ENCODE assay signal across 21 cellular contexts in genomic region chr17:79696159-79696982, GRCh38. TPM values are rescaled to one million over a fixed set of nuclear protein-coding genes. Genes with fewer than 3 reads are reported as not detected.
DNase-seq lines count a peak whose midpoint lies in the region; ATAC-seq and TF ChIP-seq lines count a peak whose summit lies in the region.
"Had no signal": no experiment of that assay in that cellular context is flagged by ENCODE, and none has a peak within 500 bp of the region (broad histone marks: within the 10 kb centered on the region; RNA-seq: fewer than 3 reads in every experiment).

No MANE protein-coding gene starts in this region.

- H3K4me3 ChIP-seq in right lobe of liver: no peak overlapping the region
- H3K4me3 ChIP-seq: GM12878, tibial artery had no signal

- H3K4me1 ChIP-seq in right lobe of liver: no peaks in the 10 kb centered on the region

- no peak overlapping the region for H3K27ac ChIP-seq in right lobe of liver
- H3K27ac ChIP-seq: tibial artery had no signal

- H3K4me3 Mint-ChIP-seq in stimulated activated memory B cell treated with anti-CD40 and anti-IgM and Interleukin-4, amounts not matched to agents 10 μg/mL and 1 μg/mL and 100 μg/mL, for 72 hours: no peak overlapping the region
- H3K4me3 Mint-ChIP-seq in activated T-cell treated with anti-CD3 and anti-CD28 coated beads, Interleukin-2, amount 50 U/mL, for 4 hours: no peak overlapping the region
- H3K4me3 Mint-ChIP-seq: activated B cell treated with CpG ODN at 0.5 μM for 24 hours; CD8-positive, alpha-beta T cell had no signal

- no peak for TF ChIP-seq POLR2A in right lobe of liver (IDR thresholded peaks at IDR 0.05)

- no peaks in the 10 kb centered on the region for H3K9me3 Mint-ChIP-seq in stimulated activated memory B cell treated with anti-CD40 and anti-IgM and Interleukin-4, amounts not matched to agents 10 μg/mL and 1 μg/mL and 100 μg/mL, for 72 hours
- no peaks in the 10 kb centered on the region for H3K9me3 Mint-ChIP-seq in activated T-cell treated with anti-CD3 and anti-CD28 coated beads, Interleukin-2, amount 50 U/mL, for 4 hours
- H3K9me3 Mint-ChIP-seq: activated B cell treated with CpG ODN at 0.5 μM for 24 hours; CD8-positive, alpha-beta T cell had no signal

- H3K27me3 Mint-ChIP-seq in stimulated activated memory B cell treated with anti-CD40 and anti-IgM and Interleukin-4, amounts not matched to agents 10 μg/mL and 1 μg/mL and 100 μg/mL, for 72 hours: peaks cover 75% of the 10 kb centered on the region
- H3K27me3 Mint-ChIP-seq in activated T-cell treated with anti-CD3 and anti-CD28 coated beads, Interleukin-2, amount 50 U/mL, for 4 hours (ENCODE audit: low read depth): peaks cover 42% of the 10 kb centered on the region

- no peaks in the 10 kb centered on the region for H3K36me3 ChIP-seq in right lobe of liver
- H3K36me3 ChIP-seq: tibial artery had no signal

- H3K9me3 ChIP-seq in right lobe of liver: no peaks in the 10 kb centered on the region
- H3K9me3 ChIP-seq: tibial artery had no signal

- H3K27ac Mint-ChIP-seq in stimulated activated memory B cell treated with anti-CD40 and anti-IgM and Interleukin-4, amounts not matched to agents 10 μg/mL and 1 μg/mL and 100 μg/mL, for 72 hours: peak overlapping the region; percentile 29
- H3K27ac Mint-ChIP-seq: activated B cell treated with CpG ODN at 0.5 μM for 24 hours; CD8-positive, alpha-beta T cell had no signal

- DNase-seq in NCI-H2029 treated with DMSO at 0.1 percent for 48 hours (lab: John Stamatoyannopoulos, UW) (peak; percentile 1), NCI-H2029 (lab: John Stamatoyannopoulos, UW) (no peak), SW480 (ENCODE audit: low spot score) (peak; percentile 22), right lobe of liver (no peak), AG08395 (ENCODE audit: low spot score) (no peak)
- no peak for DNase-seq in activated CD4-positive, alpha-beta T cell treated with anti-CD3 and anti-CD28 coated beads, Interleukin-2, amount 50 U/mL, for 48 hours
- no peak for DNase-seq in activated T-cell treated with anti-CD3 and anti-CD28 coated beads, Interleukin-2, amount 50 U/mL, for 4 hours
- DNase-seq: 8988T; activated B cell treated with CpG ODN at 0.5 μM for 24 hours; activated naive CD4-positive, alpha-beta T cell treated with Interleukin-2 at 50 U/mL for 16 hours; CD8-positive, alpha-beta T cell; naive B cell; NCI-H1930; stimulated activated CD4-positive, alpha-beta T cell treated with anti-CD3 and anti-CD28 coated beads, Interleukin-4, amount 100 ng/mL, for 4 hours; SW 1271; tibial artery had no signal

- H3K36me3 Mint-ChIP-seq in stimulated activated memory B cell treated with anti-CD40 and anti-IgM and Interleukin-4, amounts not matched to agents 10 μg/mL and 1 μg/mL and 100 μg/mL, for 72 hours: no peaks in the 10 kb centered on the region
- no peaks in the 10 kb centered on the region for H3K36me3 Mint-ChIP-seq in activated T-cell treated with anti-CD3 and anti-CD28 coated beads, Interleukin-2, amount 50 U/mL, for 4 hours (ENCODE audit: insufficient read depth)
- H3K36me3 Mint-ChIP-seq: CD8-positive, alpha-beta T cell; naive B cell had no signal

- intact Hi-C loops in right lobe of liver (cut with DNase I): no loop called here

- peaks cover 28% of the 10 kb centered on the region for H3K4me1 Mint-ChIP-seq in stimulated activated memory B cell treated with anti-CD40 and anti-IgM and Interleukin-4, amounts not matched to agents 10 μg/mL and 1 μg/mL and 100 μg/mL, for 72 hours
- H3K4me1 Mint-ChIP-seq in activated T-cell treated with anti-CD3 and anti-CD28 coated beads, Interleukin-2, amount 50 U/mL, for 4 hours (ENCODE audit: low read depth): peaks cover 3% of the 10 kb centered on the region

- TF ChIP-seq CTCF in right lobe of liver (IDR thresholded peaks at IDR 0.05): no peak

- ATAC-seq in right lobe of liver: peak in 3 of 4 donors; percentile 5 to 30 (median 17)
- ATAC-seq in stimulated activated memory B cell treated with anti-CD40 and anti-IgM and Interleukin-4, amounts not matched to agents 10 μg/mL and 1 μg/mL and 100 μg/mL, for 72 hours: no peak
- ATAC-seq in activated T-cell treated with anti-CD3 and anti-CD28 coated beads, Interleukin-2, amount 50 U/mL, for 4 hours: no peak
- ATAC-seq: CD8-positive, alpha-beta T cell had no signal

- H3K27me3 ChIP-seq in right lobe of liver: no peaks in the 10 kb centered on the region

- WGBS in right lobe of liver (ENCODE audit: insufficient coverage, low coverage, low lambda C conversion rate, missing lambda C conversion rate): 49% methylated on average over 14 of the region's 25 CpGs

RNA-seq across cellular contexts. Expression of gene ENPP7, which starts 34.4 kb away (rescaled TPM):
- total RNA-seq in right lobe of liver: 10 to 100 TPM in 4 of 6 experiments, 1 to 10 TPM in 2; 3.4 to 43.2 (median 17.8) TPM
- total RNA-seq in activated T-cell treated with anti-CD3 and anti-CD28 coated beads, Interleukin-2, amount 50 U/mL, for 4 hours: not detected
- total RNA-seq: fibroblast of lung, H4, M059J had no signal

Comparison
In these comparisons a context has a peak if more than half of its experiments do, and no peak if none do; other contexts are left out.
1. DNase-seq: peak in NCI-H2029 treated with DMSO at 0.1 percent for 48 hours (single experiment) and SW480 (single experiment); none in NCI-H2029 (single experiment), right lobe of liver (0 of 3), activated CD4-positive, alpha-beta T cell treated with anti-CD3 and anti-CD28 coated beads, Interleukin-2, amount 50 U/mL, for 48 hours (0 of 2), AG08395 (single experiment) and activated T-cell treated with anti-CD3 and anti-CD28 coated beads, Interleukin-2, amount 50 U/mL, for 4 hours (single experiment).
2. ATAC-seq: peak in right lobe of liver (3 of 4); none in stimulated activated memory B cell treated with anti-CD40 and anti-IgM and Interleukin-4, amounts not matched to agents 10 μg/mL and 1 μg/mL and 100 μg/mL, for 72 hours (single experiment) and activated T-cell treated with anti-CD3 and anti-CD28 coated beads, Interleukin-2, amount 50 U/mL, for 4 hours (0 of 2).
3. RNA of gene ENPP7, which starts 34.4 kb away (total RNA-seq): 3.4 to 43.2 TPM in right lobe of liver; not detected in activated T-cell treated with anti-CD3 and anti-CD28 coated beads, Interleukin-2, amount 50 U/mL, for 4 hours; every median in the first group is over 4 times any median in the second.